Comparison of ENCODE assay signal across 7 cellular contexts in genomic region chr3:98817546-98817945, GRCh38. TPM values are rescaled to one million over a fixed set of nuclear protein-coding genes. Genes with fewer than 3 reads are reported as not detected.
DNase-seq lines count a peak whose midpoint lies in the region; ATAC-seq and TF ChIP-seq lines count a peak whose summit lies in the region.

No MANE protein-coding gene starts in this region.

- ATAC-seq in GM21576 (IDR thresholded peaks at IDR 0.05; ENCODE audit: unreplicated experiment), result peak; percentile 86

- 62% methylated on average over 1 of the region's 1 CpG for WGBS in mesenchymal stem cell

- no peak overlapping the region for H2AFZ ChIP-seq in OCI-LY7 (ENCODE audit: low read length)
- H2AFZ ChIP-seq in mesenchymal stem cell (ENCODE audit: low read depth, low read length), result no peak overlapping the region

- CTCF ChIA-PET in OCI-LY7 (lab: Charles Lee; ENCODE audit: unreplicated experiment), result interaction anchor here (1.3 kb wide), 1 partner anchor 355 kb away, joined by 4 read pairs; no protein-coding TSS in a partner anchor

- no peak overlapping the region for H2BK120ac ChIP-seq in mesenchymal stem cell (ENCODE audit: low read depth, low read length)

- H3K36me3 ChIP-seq in OCI-LY7 (ENCODE audit: insufficient read depth, low read length), result no peaks in the 10 kb centered on the region; the same call in 1 of the 2 replicates
- peaks cover 22 to 99% of the 10 kb centered on the region in 2 experiments for H3K36me3 ChIP-seq in mesenchymal stem cell (ENCODE audit: control insufficient read depth in 1 of 2, insufficient read depth in 2 of 2, low read depth in 1 of 2, low read length in 2 of 2)

- H3K79me1 ChIP-seq in mesenchymal stem cell (replicated peaks; ENCODE audit: low read length, poor library complexity, severe bottlenecking), result no peaks in the 10 kb centered on the region

- intact Hi-C loops in OCI-LY7 (cut with micrococcal nuclease; ENCODE audit: unreplicated experiment), result loop anchor here (1.0 to 10.0 kb wide), 6 partner anchors 175 to 935 kb away; partner anchors contain the start of gene GABRR3

- H3K4me3 ChIP-seq in OCI-LY7 (ENCODE audit: low read depth, low read length, poor library complexity, severe bottlenecking), result no peak overlapping the region
- H3K4me3 ChIP-seq in mesenchymal stem cell (ENCODE audit: insufficient read depth in 1 of 2, low read depth in 1 of 2, low read length in 2 of 2), result no peak overlapping the region

- DNase-seq in GM10266 (ENCODE audit: extremely low spot score), result peak; percentile 57
- peak; percentile 29 for DNase-seq in HuH-7.5 (ENCODE audit: low spot score)
- peak; percentile 69 for DNase-seq in OCI-LY7 (ENCODE audit: low spot score)
- DNase-seq in dedifferentiated amniotic fluid mesenchymal stem cell (ENCODE audit: extremely low spot score), result peak; percentile 82
- DNase-seq in mesenchymal stem cell, result peak; percentile 57
- DNase-seq in stimulated activated CD4-positive, alpha-beta T cell treated with anti-CD3 and anti-CD28 coated beads, Interleukin-1b, Interleukin-23, amount 100 ng/mL, for 48 hours, result no peak

- no peak overlapping the region for H3K18ac ChIP-seq in mesenchymal stem cell (ENCODE audit: low read depth in 1 of 2, low read length in 2 of 2)

- TF ChIP-seq CTCF in GM10266 (IDR thresholded peaks at IDR 0.05; ENCODE audit: control insufficient read depth, insufficient read depth, low read depth, missing control alignments) (peak; percentile 51), OCI-LY7 (conservative IDR thresholded peaks at IDR 0.05; ENCODE audit: low read length) (peak; percentile 90)

- no peak overlapping the region for H3K14ac ChIP-seq in mesenchymal stem cell (ENCODE audit: low read length in 2 of 2)

- H4K20me1 ChIP-seq in OCI-LY7 (ENCODE audit: insufficient read depth, low read length), result no peaks in the 10 kb centered on the region

- H3K27ac ChIP-seq in OCI-LY7 (ENCODE audit: low read depth, low read length, poor library complexity, severe bottlenecking) (no peak overlapping the region), mesenchymal stem cell (ENCODE audit: low read length, poor library complexity, severe bottlenecking) (peak overlapping the region; percentile 78)

- H2BK15ac ChIP-seq in mesenchymal stem cell (ENCODE audit: low read depth, poor library complexity, severe bottlenecking), result no peak overlapping the region

- H3K23ac ChIP-seq in mesenchymal stem cell (ENCODE audit: low read length in 2 of 2), result no peak overlapping the region

- peak overlapping the region; percentile 60 for H3K9ac ChIP-seq in mesenchymal stem cell (ENCODE audit: low read length)

- no peak overlapping the region for H4K8ac ChIP-seq in mesenchymal stem cell (ENCODE audit: low read length)

- H3K4me2 ChIP-seq in OCI-LY7 (ENCODE audit: low read length), result no peak overlapping the region
- H3K4me2 ChIP-seq in mesenchymal stem cell (ENCODE audit: low read length, poor library complexity, severe bottlenecking), result no peak overlapping the region

- H3K9me3 ChIP-seq in OCI-LY7 (ENCODE audit: low read length) (no peaks in the 10 kb centered on the region), mesenchymal stem cell (ENCODE audit: control insufficient read depth, low read length) (no peaks in the 10 kb centered on the region)

- no TSS peak for BruUV-seq in OCI-LY7 (replicated peaks; lab: Mats Ljungman, UMichigan)

- H2AK5ac ChIP-seq in mesenchymal stem cell (ENCODE audit: low read length, severe bottlenecking), result no peak overlapping the region

- no peaks in the 10 kb centered on the region for H3K79me2 ChIP-seq in OCI-LY7 (ENCODE audit: insufficient read depth, low read depth, low read length)

- H2BK12ac ChIP-seq in mesenchymal stem cell (ENCODE audit: low read length in 2 of 2), result peak overlapping the region in 1 of 2 experiments; percentile 63

- no peak overlapping the region for H3K4ac ChIP-seq in mesenchymal stem cell (ENCODE audit: low read depth in 1 of 2, low read length in 2 of 2)

- no peaks in the 10 kb centered on the region for H3K27me3 ChIP-seq in mesenchymal stem cell (ENCODE audit: control insufficient read depth in 1 of 2, insufficient read depth in 1 of 2, low read length in 2 of 2)

- H3K9me2 ChIP-seq in OCI-LY7 (ENCODE audit: insufficient read depth, low read length), result no peaks in the 10 kb centered on the region

- POLR2A ChIA-PET in OCI-LY7 (lab: Charles Lee), result no interaction called here

- no peaks in the 10 kb centered on the region for H3K4me1 ChIP-seq in OCI-LY7 (ENCODE audit: insufficient read depth, low read length, poor library complexity, severe bottlenecking)
- peaks cover 5% of the 10 kb centered on the region for H3K4me1 ChIP-seq in mesenchymal stem cell (ENCODE audit: control insufficient read depth, insufficient read depth, low read depth, low read length)

- no peak overlapping the region for H2BK5ac ChIP-seq in mesenchymal stem cell (ENCODE audit: low read depth, low read length, poor library complexity, severe bottlenecking)

- H4K91ac ChIP-seq in mesenchymal stem cell (ENCODE audit: low read length), result no peak overlapping the region

RNA-seq across cellular contexts. Expression of gene ST3GAL6, which starts 54.4 kb away (rescaled TPM):
- total RNA-seq in OCI-LY7 (2014; rRNA removed; shearing (Covaris generic)), result 3.0 and 4.0 TPM in 2 replicates
- total RNA-seq in OCI-LY7 (2022), result 0.25 and 1.1 TPM in 2 replicates
- polyA plus RNA-seq in mesenchymal stem cell (2013, experiment 1 of 2), result 6.9 TPM
- polyA plus RNA-seq in mesenchymal stem cell (2013, experiment 2 of 2), result 6.5 TPM
